ENCODE assay signal across 21 cellular contexts in genomic region chr12:82034769-82035168, GRCh38.
"Had no signal": no experiment of that assay in that cellular context is flagged by ENCODE, and none has a peak within 500 bp of the region (broad histone marks: within the 10 kb centered on the region; RNA-seq: fewer than 3 reads in every experiment).

No MANE protein-coding gene starts in this region.

- H3K9me3 ChIP-seq: esophagus muscularis mucosa, gastrocnemius medialis, psoas muscle, uterus had no signal

- ATAC-seq: effector memory CD8-positive, alpha-beta T cell; gastrocnemius medialis; heart right ventricle; left lobe of liver; naive thymus-derived CD4-positive, alpha-beta T cell; psoas muscle; sciatic nerve; stimulated activated memory B cell treated with anti-CD40 and anti-IgM and Interleukin-4, amounts not matched to agents 10 μg/mL and 1 μg/mL and 100 μg/mL, for 72 hours had no signal

- H3K36me3 ChIP-seq: esophagus muscularis mucosa, gastrocnemius medialis, heart right ventricle, spleen, tibial artery, upper lobe of left lung, uterus had no signal

- H3K4me1 ChIP-seq: esophagus muscularis mucosa, gastrocnemius medialis, heart right ventricle, psoas muscle, spleen, tibial artery, upper lobe of left lung, uterus had no signal

- DNase-seq: effector memory CD8-positive, alpha-beta T cell; gastrocnemius medialis; heart right ventricle; islet precursor cell; mammary epithelial cell; naive thymus-derived CD4-positive, alpha-beta T cell; nephron progenitor cell; psoas muscle; retina; spleen; stimulated activated CD4-positive, alpha-beta T cell treated with anti-CD3 and anti-CD28 coated beads, Interleukin-15, amount 100 ng/mL, for 24 hours; stimulated activated CD4-positive, alpha-beta T cell treated with anti-CD3 and anti-CD28 coated beads, Interleukin-1b, Interleukin-23, amount 100 ng/mL, for 48 hours; stimulated activated CD4-positive, alpha-beta T cell treated with anti-CD3 and anti-CD28 coated beads, Interleukin-4, amount 100 ng/mL, for 24 hours; tibial artery; upper lobe of left lung; uterus had no signal

- H3K27me3 ChIP-seq: esophagus muscularis mucosa, gastrocnemius medialis, heart right ventricle, spleen, tibial artery, upper lobe of left lung, uterus had no signal

- H3K27ac ChIP-seq: epithelial cell of prostate, esophagus muscularis mucosa, gastrocnemius medialis, heart right ventricle, psoas muscle, spleen, tibial artery, upper lobe of left lung, uterus had no signal

- H3K4me3 ChIP-seq: esophagus muscularis mucosa, gastrocnemius medialis, heart right ventricle, psoas muscle, spleen, tibial artery, upper lobe of left lung, uterus had no signal
